15 cellular contexts compared by ENCODE assay signal in genomic region chr1:83701396-83701795, GRCh38.
"Had no signal": no experiment of that assay in that cellular context is flagged by ENCODE, and none has a peak within 500 bp of the region (broad histone marks: within the 10 kb centered on the region; RNA-seq: fewer than 3 reads in every experiment).

No MANE protein-coding gene starts in this region.

- H3K4me1 ChIP-seq: adrenal gland, foreskin keratinocyte had no signal

- H3K36me3 ChIP-seq: adrenal gland, thoracic aorta had no signal

- H3K4me3 Mint-ChIP-seq: activated CD4-positive, alpha-beta memory T cell treated with anti-CD3 and anti-CD28 coated beads, Interleukin-2, amount 10 ng/mL, durations not matched to agents 7 days and 5 days; activated T-helper 1 cell treated with anti-CD3 and anti-CD28 coated beads, Interleukin-12 subunit alpha, Interleukin-12 subunit beta, Interleukin-2, Interleukin-4 antibody, amounts not matched to agents 30 ng/mL and 10 ng/mL and 1 ng/mL, durations not matched to agents 14 hours and 24 hours and 36 hours; effector memory CD8-positive, alpha-beta T cell; memory B cell; nephron progenitor cell had no signal

- H3K27ac ChIP-seq: adrenal gland, foreskin keratinocyte, thoracic aorta had no signal

- H3K27ac Mint-ChIP-seq: activated CD4-positive, alpha-beta memory T cell treated with anti-CD3 and anti-CD28 coated beads, Interleukin-2, amount 10 ng/mL, durations not matched to agents 7 days and 5 days; activated T-helper 1 cell treated with anti-CD3 and anti-CD28 coated beads, Interleukin-12 subunit alpha, Interleukin-12 subunit beta, Interleukin-2, Interleukin-4 antibody, amounts not matched to agents 30 ng/mL and 10 ng/mL and 1 ng/mL, durations not matched to agents 14 hours and 24 hours and 36 hours; effector memory CD8-positive, alpha-beta T cell; memory B cell; nephron progenitor cell had no signal

- H3K27me3 ChIP-seq: adrenal gland, foreskin keratinocyte had no signal

- DNase-seq: activated CD4-positive, alpha-beta memory T cell treated with anti-CD3 and anti-CD28 coated beads, Interleukin-2, amount 10 ng/mL, durations not matched to agents 7 days and 5 days; activated CD4-positive, CD25-positive, alpha-beta regulatory T cell treated with anti-CD3 and anti-CD28 coated beads, Interleukin-2, amount 50 U/mL, for 72 hours; activated CD8-positive, alpha-beta memory T cell treated with anti-CD3 and anti-CD28 coated beads, Interleukin-2, amount 50 U/mL, for 48 hours; adrenal gland; dermis blood vessel endothelial cell; effector memory CD8-positive, alpha-beta T cell; foreskin keratinocyte; glutamatergic neuron; left ventricle myocardium superior; nephron progenitor cell; T1000 had no signal

- H3K9me3 ChIP-seq: adrenal gland, thoracic aorta had no signal

- H3K27me3 Mint-ChIP-seq: effector memory CD8-positive, alpha-beta T cell had no signal

- H3K9me3 Mint-ChIP-seq: memory B cell had no signal

- H3K4me1 Mint-ChIP-seq: activated CD4-positive, alpha-beta memory T cell treated with anti-CD3 and anti-CD28 coated beads, Interleukin-2, amount 10 ng/mL, durations not matched to agents 7 days and 5 days had no signal

- H3K4me3 ChIP-seq: adrenal gland, thoracic aorta had no signal

- ATAC-seq: effector memory CD8-positive, alpha-beta T cell; foreskin keratinocyte; left ventricle myocardium superior; sciatic nerve had no signal
